In the genomic region with DNA sequence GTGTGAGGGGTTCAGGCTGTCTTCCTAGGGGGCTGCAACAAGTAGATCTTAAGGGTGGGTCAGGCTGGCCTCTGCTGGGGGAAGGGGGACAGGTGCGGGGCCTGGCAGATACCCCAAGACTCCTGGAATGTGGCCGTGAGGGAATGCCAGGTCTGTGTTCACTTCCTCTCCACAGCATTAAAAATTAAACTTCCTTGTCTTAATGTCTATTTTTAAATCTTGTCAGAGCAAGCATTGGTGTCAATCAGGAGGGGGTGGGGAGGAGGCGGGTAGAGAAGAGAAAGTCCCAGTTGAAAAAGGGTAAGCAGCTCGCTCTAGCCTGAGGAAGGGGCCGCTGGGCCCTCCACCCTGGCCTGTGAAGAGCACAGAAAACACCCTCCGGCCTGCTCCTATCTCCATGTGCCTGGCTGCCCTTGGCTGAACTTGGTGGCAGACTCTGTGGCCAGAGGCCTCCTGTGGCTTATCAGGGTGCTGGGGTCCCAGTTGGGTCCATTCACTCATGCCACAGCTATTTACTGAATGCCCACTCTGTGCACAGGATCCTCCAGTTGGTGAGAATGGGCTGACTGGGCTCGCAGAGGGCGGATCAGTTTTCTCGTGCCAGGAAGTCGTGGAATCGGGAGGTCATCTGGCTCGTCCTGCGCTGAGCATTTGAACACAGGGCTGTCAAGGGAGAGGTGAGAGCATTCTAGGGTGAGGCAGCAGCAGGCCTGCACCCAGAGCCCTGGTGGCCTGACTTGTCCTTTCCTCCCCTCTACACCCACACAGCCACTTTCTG, we compare ENCODE assay signal across 19 cellular contexts.
DNase-seq lines count a peak whose midpoint lies in the region; ATAC-seq and TF ChIP-seq lines count a peak whose summit lies in the region.
"Had no signal": no experiment of that assay in that cellular context is flagged by ENCODE, and none has a peak within 500 bp of the region (broad histone marks: within the 10 kb centered on the region; RNA-seq: fewer than 3 reads in every experiment).

No MANE protein-coding gene starts in this region.

- peaks cover 6 to 18% of the 10 kb centered on the region in 2 donors for H3K27me3 ChIP-seq in left lung
- peaks cover 0 to under 1% (median 0%) of the 10 kb centered on the region in 4 donors for H3K27me3 ChIP-seq in upper lobe of left lung

- TF ChIP-seq POLR2A in upper lobe of left lung (IDR thresholded peaks at IDR 0.05), result no peak

- H3K27ac ChIP-seq in left lung, result no peak overlapping the region
- H3K27ac ChIP-seq in upper lobe of left lung, result peak overlapping the region in 3 of 4 donors; percentile 46 to 57 (median 54)

- no peak for TF ChIP-seq CTCF in LNCaP clone FGC (IDR thresholded peaks at IDR 0.05; ENCODE audit: control insufficient read depth, extremely low read depth, insufficient read depth)
- no peak for TF ChIP-seq CTCF in choroid plexus epithelial cell (conservative IDR thresholded peaks at IDR 0.05; ENCODE audit: low read depth, low read length)
- no peak for TF ChIP-seq CTCF in left lung (IDR thresholded peaks at IDR 0.05)
- TF ChIP-seq CTCF in upper lobe of left lung (IDR thresholded peaks at IDR 0.05), result no peak

- intact Hi-C loops in left lung (cut with DNase I), result loop anchor here in 1 of 2 donors (10.0 kb wide), 1 partner anchor 71 kb away; no protein-coding TSS in a partner anchor

- no peak for TF ChIP-seq EP300 in upper lobe of left lung (IDR thresholded peaks at IDR 0.05)

- peak; percentile 30 for DNase-seq in LNCaP clone FGC (ENCODE audit: low read depth)
- peak; percentile 20 for DNase-seq in choroid plexus epithelial cell (ENCODE audit: low read depth)
- no peak for DNase-seq in left lung
- no peak for DNase-seq in upper lobe of left lung
- DNase-seq in NOMO-1 treated with DMSO at 0.1 percent for 48 hours (lab: John Stamatoyannopoulos, UW; ENCODE audit: unreplicated experiment), result no peak
- DNase-seq: activated CD4-positive, alpha-beta T cell treated with anti-CD3 and anti-CD28 coated beads, Interleukin-2, amount 50 U/mL, for 1 hour; activated T-cell treated with anti-CD3 and anti-CD28 coated beads, Interleukin-2, amount 50 U/mL, for 1 hour; C1 segment of cervical spinal cord; hippocampal formation; Kasumi-1; left cardiac atrium; naive B cell; NCI-H1694 treated with DMSO at 0.1 percent for 48 hours; NCI-H446 treated with DMSO at 0.1 percent for 48 hours; stimulated activated CD4-positive, alpha-beta T cell treated with anti-CD3 and anti-CD28 coated beads, Interleukin-1b, Interleukin-23, amount 100 ng/mL, for 48 hours had no signal

- H3K9me3 ChIP-seq in left lung, result no peaks in the 10 kb centered on the region
- H3K9me3 ChIP-seq in upper lobe of left lung, result no peaks in the 10 kb centered on the region

- no peaks in the 10 kb centered on the region for H3K36me3 ChIP-seq in left lung
- peaks cover 0 to 2% (median 0%) of the 10 kb centered on the region in 4 donors for H3K36me3 ChIP-seq in upper lobe of left lung

- peak; percentile 48 for ATAC-seq in left lung
- ATAC-seq in upper lobe of left lung (ENCODE audit: low FRiP score in 2 of 2), result no peak
- ATAC-seq in HG02885 (IDR thresholded peaks at IDR 0.05; ENCODE audit: poor library complexity, unreplicated experiment), result no peak
- no peak for ATAC-seq in GM18861 (IDR thresholded peaks at IDR 0.05; ENCODE audit: unreplicated experiment)
- ATAC-seq: esophagus mucosa had no signal

- H3K4me1 ChIP-seq in left lung (peaks cover 12 to 32% of the 10 kb centered on the region in 2 donors), upper lobe of left lung (peaks cover 25 to 45% (median 39%) of the 10 kb centered on the region in 4 donors)

- WGBS in upper lobe of left lung, 2 donors, result 53 to 63% methylated on average over 13 of the region's 13 CpGs

- H3K4me3 ChIP-seq in LNCaP clone FGC (ENCODE audit: low read depth, low read length), result no peak overlapping the region
- H3K4me3 ChIP-seq in choroid plexus epithelial cell (ENCODE audit: low read depth, low read length), result no peak overlapping the region
- H3K4me3 ChIP-seq in left lung, result no peak overlapping the region
- no peak overlapping the region for H3K4me3 ChIP-seq in upper lobe of left lung
- H3K4me3 ChIP-seq: coronary artery had no signal

Comparison
In these comparisons a context has a peak if more than half of its experiments do, and no peak if none do; other contexts are left out.
1. DNase-seq: peak in LNCaP clone FGC (single experiment) and choroid plexus epithelial cell (single experiment); none in left lung (0 of 2), upper lobe of left lung (0 of 2) and NOMO-1 treated with DMSO at 0.1 percent for 48 hours (single experiment).
2. H3K27ac ChIP-seq: peak in upper lobe of left lung (3 of 4); none in left lung (0 of 2).